Comparison of ENCODE assay signal across 17 cellular contexts in the genomic region with DNA sequence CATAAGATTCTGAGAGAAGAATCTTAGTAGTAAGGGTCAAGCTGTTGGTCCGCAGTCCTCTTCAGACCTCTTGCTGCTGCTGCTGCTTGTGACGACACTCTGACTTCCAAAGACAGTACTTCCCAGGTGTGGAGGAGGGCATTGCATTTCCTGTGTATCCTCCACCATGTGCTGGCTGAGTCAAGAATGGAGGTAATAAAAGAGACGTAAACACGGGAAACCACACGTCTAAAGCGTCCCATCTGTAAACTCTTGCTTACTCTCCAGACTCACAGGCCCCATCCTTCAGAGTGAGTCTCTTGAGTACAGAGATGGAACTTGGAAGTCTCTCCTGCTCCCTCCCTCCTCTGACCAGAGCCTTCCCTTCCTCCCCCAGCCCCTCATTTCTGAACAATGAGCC.
"Had no signal": no experiment of that assay in that cellular context is flagged by ENCODE, and none has a peak within 500 bp of the region (broad histone marks: within the 10 kb centered on the region; RNA-seq: fewer than 3 reads in every experiment).

No MANE protein-coding gene starts in this region.

- H3K36me3 ChIP-seq: brain microvascular endothelial cell, gastroesophageal sphincter, tibial nerve, vagina had no signal

- H3K27me3 ChIP-seq: brain microvascular endothelial cell, gastroesophageal sphincter, tibial nerve, vagina had no signal

- H3K4me1 ChIP-seq: vagina had no signal

- DNase-seq: activated CD4-positive, alpha-beta T cell treated with anti-CD3 and anti-CD28 coated beads, Interleukin-2, amount 10 ng/mL, durations not matched to agents 24 days and 14 days; activated CD4-positive, CD25-positive, alpha-beta regulatory T cell; activated CD8-positive, alpha-beta memory T cell treated with anti-CD3 and anti-CD28 coated beads, Interleukin-2, amount 50 U/mL, for 48 hours; activated CD8-positive, alpha-beta T cell treated with anti-CD3 and anti-CD28 coated beads, Interleukin-2, amount 10 ng/mL, durations not matched to agents 7 days and 5 days; activated gamma-delta T cell; activated T-cell treated with anti-CD3 and anti-CD28 coated beads, Interleukin-2, amount 50 U/mL, for 72 hours; amniotic stem cell; brain microvascular endothelial cell; dermis blood vessel endothelial cell; left ventricle myocardium superior; natural killer cell; stimulated activated CD4-positive, alpha-beta T cell treated with anti-CD3 and anti-CD28 coated beads, Interleukin-2, amount 100 ng/mL, for 48 hours; stimulated activated naive B cell treated with anti-CD40 and anti-IgM and Interleukin-4, amounts not matched to agents 10 μg/mL and 1 μg/mL and 100 μg/mL, for 72 hours; T-helper 17 cell had no signal

- H3K9me3 ChIP-seq: gastroesophageal sphincter, tibial nerve, vagina had no signal

- H3K27ac ChIP-seq: gastroesophageal sphincter, vagina had no signal

- H3K4me3 ChIP-seq: gastroesophageal sphincter, tibial nerve, vagina had no signal
